In genomic region chr5:179852993-179853547, GRCh38 we compare ENCODE assay signal across 11 cellular contexts. TPM values are rescaled to one million over a fixed set of nuclear protein-coding genes. Genes with fewer than 3 reads are reported as not detected.
DNase-seq lines count a peak whose midpoint lies in the region; ATAC-seq and TF ChIP-seq lines count a peak whose summit lies in the region.
"Had no signal": no experiment of that assay in that cellular context is flagged by ENCODE, and none has a peak within 500 bp of the region (broad histone marks: within the 10 kb centered on the region; RNA-seq: fewer than 3 reads in every experiment).

No MANE protein-coding gene starts in this region.

- ATAC-seq in GM18858 (IDR thresholded peaks at IDR 0.05; ENCODE audit: unreplicated experiment) (peak; percentile 86), GM21528 (IDR thresholded peaks at IDR 0.05; ENCODE audit: low FRiP score, unreplicated experiment) (peak; percentile 87), HG03175 (IDR thresholded peaks at IDR 0.05; ENCODE audit: unreplicated experiment) (peak; percentile 91), HG03039 (IDR thresholded peaks at IDR 0.05; ENCODE audit: unreplicated experiment) (no peak)
- no peak for ATAC-seq in activated naive CD8-positive, alpha-beta T cell treated with anti-CD3 and anti-CD28 coated beads, Interleukin-2, amount 50 U/mL, for 24 hours

- peaks cover 3% of the 10 kb centered on the region for H3K27me3 Mint-ChIP-seq in endothelial cell (ENCODE audit: unreplicated experiment)
- no peaks in the 10 kb centered on the region for H3K27me3 Mint-ChIP-seq in activated naive CD8-positive, alpha-beta T cell treated with anti-CD3 and anti-CD28 coated beads, Interleukin-2, amount 50 U/mL, for 24 hours
- H3K27me3 Mint-ChIP-seq: activated CD4-positive, alpha-beta T cell treated with anti-CD3 and anti-CD28 coated beads, Interleukin-2, amount 10 ng/mL, durations not matched to agents 7 days and 5 days had no signal

- DNase-seq in endothelial cell (ENCODE audit: low spot score): no peak
- DNase-seq in activated naive CD8-positive, alpha-beta T cell treated with anti-CD3 and anti-CD28 coated beads, Interleukin-2, amount 50 U/mL, for 24 hours: no peak
- no peak for DNase-seq in iPS-NIHi7 (ENCODE audit: extremely low spot score)
- no peak for DNase-seq in NCI-H526 (lab: John Stamatoyannopoulos, UW)
- DNase-seq: activated CD4-positive, alpha-beta T cell treated with anti-CD3 and anti-CD28 coated beads, Interleukin-2, amount 10 ng/mL, durations not matched to agents 7 days and 5 days; mammary epithelial cell; stimulated activated naive CD4-positive, alpha-beta T cell had no signal

- H3K36me3 Mint-ChIP-seq in endothelial cell (ENCODE audit: low read depth, unreplicated experiment): peaks cover 22% of the 10 kb centered on the region
- H3K36me3 Mint-ChIP-seq in activated naive CD8-positive, alpha-beta T cell treated with anti-CD3 and anti-CD28 coated beads, Interleukin-2, amount 50 U/mL, for 24 hours (ENCODE audit: low read depth): peaks cover 5% of the 10 kb centered on the region

- no peaks in the 10 kb centered on the region for H3K9me3 Mint-ChIP-seq in endothelial cell (ENCODE audit: unreplicated experiment)
- H3K9me3 Mint-ChIP-seq in activated naive CD8-positive, alpha-beta T cell treated with anti-CD3 and anti-CD28 coated beads, Interleukin-2, amount 50 U/mL, for 24 hours: no peaks in the 10 kb centered on the region
- H3K9me3 Mint-ChIP-seq: activated CD4-positive, alpha-beta T cell treated with anti-CD3 and anti-CD28 coated beads, Interleukin-2, amount 10 ng/mL, durations not matched to agents 7 days and 5 days had no signal

- no peak for TF ChIP-seq CTCF in endothelial cell (IDR thresholded peaks at IDR 0.05; ENCODE audit: unreplicated experiment)

- peak overlapping the region; percentile 0 for H3K4me3 Mint-ChIP-seq in endothelial cell (ENCODE audit: unreplicated experiment)
- no peak overlapping the region for H3K4me3 Mint-ChIP-seq in activated naive CD8-positive, alpha-beta T cell treated with anti-CD3 and anti-CD28 coated beads, Interleukin-2, amount 50 U/mL, for 24 hours
- H3K4me3 Mint-ChIP-seq: activated CD4-positive, alpha-beta T cell treated with anti-CD3 and anti-CD28 coated beads, Interleukin-2, amount 10 ng/mL, durations not matched to agents 7 days and 5 days had no signal

- H3K4me1 Mint-ChIP-seq in endothelial cell (ENCODE audit: unreplicated experiment): peaks cover 10% of the 10 kb centered on the region
- H3K4me1 Mint-ChIP-seq in activated naive CD8-positive, alpha-beta T cell treated with anti-CD3 and anti-CD28 coated beads, Interleukin-2, amount 50 U/mL, for 24 hours: peaks cover 18% of the 10 kb centered on the region

- H3K27ac Mint-ChIP-seq in endothelial cell (ENCODE audit: unreplicated experiment): no peak overlapping the region
- H3K27ac Mint-ChIP-seq in activated naive CD8-positive, alpha-beta T cell treated with anti-CD3 and anti-CD28 coated beads, Interleukin-2, amount 50 U/mL, for 24 hours: no peak overlapping the region
- H3K27ac Mint-ChIP-seq: activated CD4-positive, alpha-beta T cell treated with anti-CD3 and anti-CD28 coated beads, Interleukin-2, amount 10 ng/mL, durations not matched to agents 7 days and 5 days had no signal

RNA-seq across cellular contexts. Expression of gene MRNIP, which starts 5.5 kb away (rescaled TPM):
- 38.5 TPM for total RNA-seq in endothelial cell (ENCODE audit: unreplicated experiment)

RNA-seq across cellular contexts. Expression of gene SQSTM1, which starts 32.4 kb away (rescaled TPM):
- 82.2 TPM for total RNA-seq in endothelial cell (ENCODE audit: unreplicated experiment)

RNA-seq across cellular contexts. Expression of gene MGAT4B, which starts 46.4 kb away (rescaled TPM):
- 163 TPM for total RNA-seq in endothelial cell (ENCODE audit: unreplicated experiment)

RNA-seq across cellular contexts. Expression of gene TBC1D9B, which starts 54.6 kb away (rescaled TPM):
- total RNA-seq in endothelial cell (ENCODE audit: unreplicated experiment): 138 TPM

RNA-seq across cellular contexts. Expression of gene LTC4S, which starts 59.3 kb away (rescaled TPM):
- total RNA-seq in endothelial cell (ENCODE audit: unreplicated experiment): 1.0 TPM

Comparison
In these comparisons a context has a peak if more than half of its experiments do, and no peak if none do; other contexts are left out.
1. ATAC-seq: peak in GM18858 (single experiment), GM21528 (single experiment) and HG03175 (single experiment); none in activated naive CD8-positive, alpha-beta T cell treated with anti-CD3 and anti-CD28 coated beads, Interleukin-2, amount 50 U/mL, for 24 hours (single experiment) and HG03039 (single experiment).